In the genomic region with DNA sequence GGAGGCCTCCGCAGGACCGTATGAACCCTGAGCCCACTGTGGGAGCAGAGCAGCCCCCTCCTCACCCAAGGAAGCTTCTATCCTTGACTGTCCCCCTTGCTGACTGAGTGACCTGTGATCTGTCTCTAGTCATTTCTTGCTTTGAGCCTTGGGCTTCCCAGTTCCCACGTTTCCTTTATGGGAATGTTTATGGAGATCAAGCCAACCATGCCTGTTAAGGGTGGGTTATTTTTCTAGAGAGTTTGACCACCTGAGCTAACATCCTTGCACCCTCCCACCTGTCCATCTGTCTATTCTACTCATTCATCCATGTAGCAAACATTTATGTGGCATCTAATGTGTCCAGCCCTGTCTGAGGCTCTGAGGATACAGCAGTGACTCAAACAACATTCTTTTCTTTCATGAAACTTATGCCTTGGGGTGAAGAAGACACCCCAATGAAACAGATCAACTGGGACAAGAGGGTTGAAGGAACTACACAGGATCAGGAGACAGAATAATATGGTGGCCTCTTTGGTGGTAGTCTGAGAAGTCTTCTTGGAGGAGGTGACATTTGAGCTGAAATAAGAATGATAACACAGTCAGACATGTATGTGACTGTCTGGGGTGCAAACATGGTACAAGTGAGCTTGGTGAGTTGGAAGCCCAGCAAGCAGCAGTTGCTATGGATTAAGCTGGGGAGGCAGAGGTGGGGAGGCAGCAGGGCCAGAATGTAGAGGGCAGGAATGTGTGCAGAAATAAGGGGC, we compare ENCODE assay signal across 2 cellular contexts.
TF ChIP-seq lines count a peak whose summit lies in the region.

No MANE protein-coding gene starts in this region.

TF ChIP-seq in SK-N-SH, 30 proteins besides CTCF, POLR2A, EP300 and RAD21 (continued from another document):
- TF ChIP-seq, protein P1, sequence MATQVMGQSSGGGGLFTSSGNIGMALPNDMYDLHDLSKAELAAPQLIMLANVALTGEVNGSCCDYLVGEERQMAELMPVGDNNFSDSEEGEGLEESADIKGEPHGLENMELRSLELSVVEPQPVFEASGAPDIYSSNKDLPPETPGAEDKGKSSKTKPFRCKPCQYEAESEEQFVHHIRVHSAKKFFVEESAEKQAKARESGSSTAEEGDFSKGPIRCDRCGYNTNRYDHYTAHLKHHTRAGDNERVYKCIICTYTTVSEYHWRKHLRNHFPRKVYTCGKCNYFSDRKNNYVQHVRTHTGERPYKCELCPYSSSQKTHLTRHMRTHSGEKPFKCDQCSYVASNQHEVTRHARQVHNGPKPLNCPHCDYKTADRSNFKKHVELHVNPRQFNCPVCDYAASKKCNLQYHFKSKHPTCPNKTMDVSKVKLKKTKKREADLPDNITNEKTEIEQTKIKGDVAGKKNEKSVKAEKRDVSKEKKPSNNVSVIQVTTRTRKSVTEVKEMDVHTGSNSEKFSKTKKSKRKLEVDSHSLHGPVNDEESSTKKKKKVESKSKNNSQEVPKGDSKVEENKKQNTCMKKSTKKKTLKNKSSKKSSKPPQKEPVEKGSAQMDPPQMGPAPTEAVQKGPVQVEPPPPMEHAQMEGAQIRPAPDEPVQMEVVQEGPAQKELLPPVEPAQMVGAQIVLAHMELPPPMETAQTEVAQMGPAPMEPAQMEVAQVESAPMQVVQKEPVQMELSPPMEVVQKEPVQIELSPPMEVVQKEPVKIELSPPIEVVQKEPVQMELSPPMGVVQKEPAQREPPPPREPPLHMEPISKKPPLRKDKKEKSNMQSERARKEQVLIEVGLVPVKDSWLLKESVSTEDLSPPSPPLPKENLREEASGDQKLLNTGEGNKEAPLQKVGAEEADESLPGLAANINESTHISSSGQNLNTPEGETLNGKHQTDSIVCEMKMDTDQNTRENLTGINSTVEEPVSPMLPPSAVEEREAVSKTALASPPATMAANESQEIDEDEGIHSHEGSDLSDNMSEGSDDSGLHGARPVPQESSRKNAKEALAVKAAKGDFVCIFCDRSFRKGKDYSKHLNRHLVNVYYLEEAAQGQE (IDR thresholded peaks at IDR 0.05; ENCODE audit: low read depth, low read length): no peak
- no peak for TF ChIP-seq TAF1 (IDR thresholded peaks at IDR 0.05; ENCODE audit: borderline replicate concordance, low read depth, low read length)
- no peak for TF ChIP-seq EZH2phosphoT487 (IDR thresholded peaks at IDR 0.05; ENCODE audit: borderline replicate concordance, low read depth)
- TF ChIP-seq TEAD4 (IDR thresholded peaks at IDR 0.05; ENCODE audit: borderline replicate concordance, insufficient read depth): no peak
- no peak for TF ChIP-seq FOSL2 (IDR thresholded peaks at IDR 0.05; ENCODE audit: borderline replicate concordance, low read depth)
- TF ChIP-seq RXRA (IDR thresholded peaks at IDR 0.05; ENCODE audit: borderline replicate concordance, low read depth): no peak
- no peak for TF ChIP-seq MEF2A (IDR thresholded peaks at IDR 0.05; ENCODE audit: borderline replicate concordance, low read depth)
- TF ChIP-seq, protein P2, sequence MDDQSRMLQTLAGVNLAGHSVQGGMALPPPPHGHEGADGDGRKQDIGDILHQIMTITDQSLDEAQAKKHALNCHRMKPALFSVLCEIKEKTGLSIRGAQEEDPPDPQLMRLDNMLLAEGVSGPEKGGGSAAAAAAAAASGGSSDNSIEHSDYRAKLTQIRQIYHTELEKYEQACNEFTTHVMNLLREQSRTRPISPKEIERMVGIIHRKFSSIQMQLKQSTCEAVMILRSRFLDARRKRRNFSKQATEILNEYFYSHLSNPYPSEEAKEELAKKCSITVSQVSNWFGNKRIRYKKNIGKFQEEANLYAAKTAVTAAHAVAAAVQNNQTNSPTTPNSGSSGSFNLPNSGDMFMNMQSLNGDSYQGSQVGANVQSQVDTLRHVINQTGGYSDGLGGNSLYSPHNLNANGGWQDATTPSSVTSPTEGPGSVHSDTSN (IDR thresholded peaks at IDR 0.05): no peak
- TF ChIP-seq RCOR1 (IDR thresholded peaks at IDR 0.05; ENCODE audit: low read length): no peak
- TF ChIP-seq, protein P3, sequence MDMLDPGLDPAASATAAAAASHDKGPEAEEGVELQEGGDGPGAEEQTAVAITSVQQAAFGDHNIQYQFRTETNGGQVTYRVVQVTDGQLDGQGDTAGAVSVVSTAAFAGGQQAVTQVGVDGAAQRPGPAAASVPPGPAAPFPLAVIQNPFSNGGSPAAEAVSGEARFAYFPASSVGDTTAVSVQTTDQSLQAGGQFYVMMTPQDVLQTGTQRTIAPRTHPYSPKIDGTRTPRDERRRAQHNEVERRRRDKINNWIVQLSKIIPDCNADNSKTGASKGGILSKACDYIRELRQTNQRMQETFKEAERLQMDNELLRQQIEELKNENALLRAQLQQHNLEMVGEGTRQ (IDR thresholded peaks at IDR 0.05; ENCODE audit: borderline replicate concordance, low read depth, low read length): no peak
- no peak for TF ChIP-seq NFIC (IDR thresholded peaks at IDR 0.05; ENCODE audit: borderline replicate concordance)
- no peak for TF ChIP-seq RFX5 (IDR thresholded peaks at IDR 0.05; ENCODE audit: low read length)
- TF ChIP-seq GATA2 (CRISPR knock-in tag; IDR thresholded peaks at IDR 0.05): no peak

TF ChIP-seq in WTC11, 78 proteins besides CTCF, POLR2A, EP300 and RAD21 (continued from another document):
- TF ChIP-seq, protein P4, sequence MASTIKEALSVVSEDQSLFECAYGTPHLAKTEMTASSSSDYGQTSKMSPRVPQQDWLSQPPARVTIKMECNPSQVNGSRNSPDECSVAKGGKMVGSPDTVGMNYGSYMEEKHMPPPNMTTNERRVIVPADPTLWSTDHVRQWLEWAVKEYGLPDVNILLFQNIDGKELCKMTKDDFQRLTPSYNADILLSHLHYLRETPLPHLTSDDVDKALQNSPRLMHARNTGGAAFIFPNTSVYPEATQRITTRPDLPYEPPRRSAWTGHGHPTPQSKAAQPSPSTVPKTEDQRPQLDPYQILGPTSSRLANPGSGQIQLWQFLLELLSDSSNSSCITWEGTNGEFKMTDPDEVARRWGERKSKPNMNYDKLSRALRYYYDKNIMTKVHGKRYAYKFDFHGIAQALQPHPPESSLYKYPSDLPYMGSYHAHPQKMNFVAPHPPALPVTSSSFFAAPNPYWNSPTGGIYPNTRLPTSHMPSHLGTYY (CRISPR knock-in tag; IDR thresholded peaks at IDR 0.05): no peak
- TF ChIP-seq ZBTB21 (CRISPR knock-in tag; IDR thresholded peaks at IDR 0.05; ENCODE audit: borderline replicate concordance): no peak
- TF ChIP-seq, protein P5, sequence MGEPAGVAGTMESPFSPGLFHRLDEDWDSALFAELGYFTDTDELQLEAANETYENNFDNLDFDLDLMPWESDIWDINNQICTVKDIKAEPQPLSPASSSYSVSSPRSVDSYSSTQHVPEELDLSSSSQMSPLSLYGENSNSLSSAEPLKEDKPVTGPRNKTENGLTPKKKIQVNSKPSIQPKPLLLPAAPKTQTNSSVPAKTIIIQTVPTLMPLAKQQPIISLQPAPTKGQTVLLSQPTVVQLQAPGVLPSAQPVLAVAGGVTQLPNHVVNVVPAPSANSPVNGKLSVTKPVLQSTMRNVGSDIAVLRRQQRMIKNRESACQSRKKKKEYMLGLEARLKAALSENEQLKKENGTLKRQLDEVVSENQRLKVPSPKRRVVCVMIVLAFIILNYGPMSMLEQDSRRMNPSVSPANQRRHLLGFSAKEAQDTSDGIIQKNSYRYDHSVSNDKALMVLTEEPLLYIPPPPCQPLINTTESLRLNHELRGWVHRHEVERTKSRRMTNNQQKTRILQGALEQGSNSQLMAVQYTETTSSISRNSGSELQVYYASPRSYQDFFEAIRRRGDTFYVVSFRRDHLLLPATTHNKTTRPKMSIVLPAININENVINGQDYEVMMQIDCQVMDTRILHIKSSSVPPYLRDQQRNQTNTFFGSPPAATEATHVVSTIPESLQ (CRISPR knock-in tag; IDR thresholded peaks at IDR 0.05): no peak
- TF ChIP-seq, protein P6, sequence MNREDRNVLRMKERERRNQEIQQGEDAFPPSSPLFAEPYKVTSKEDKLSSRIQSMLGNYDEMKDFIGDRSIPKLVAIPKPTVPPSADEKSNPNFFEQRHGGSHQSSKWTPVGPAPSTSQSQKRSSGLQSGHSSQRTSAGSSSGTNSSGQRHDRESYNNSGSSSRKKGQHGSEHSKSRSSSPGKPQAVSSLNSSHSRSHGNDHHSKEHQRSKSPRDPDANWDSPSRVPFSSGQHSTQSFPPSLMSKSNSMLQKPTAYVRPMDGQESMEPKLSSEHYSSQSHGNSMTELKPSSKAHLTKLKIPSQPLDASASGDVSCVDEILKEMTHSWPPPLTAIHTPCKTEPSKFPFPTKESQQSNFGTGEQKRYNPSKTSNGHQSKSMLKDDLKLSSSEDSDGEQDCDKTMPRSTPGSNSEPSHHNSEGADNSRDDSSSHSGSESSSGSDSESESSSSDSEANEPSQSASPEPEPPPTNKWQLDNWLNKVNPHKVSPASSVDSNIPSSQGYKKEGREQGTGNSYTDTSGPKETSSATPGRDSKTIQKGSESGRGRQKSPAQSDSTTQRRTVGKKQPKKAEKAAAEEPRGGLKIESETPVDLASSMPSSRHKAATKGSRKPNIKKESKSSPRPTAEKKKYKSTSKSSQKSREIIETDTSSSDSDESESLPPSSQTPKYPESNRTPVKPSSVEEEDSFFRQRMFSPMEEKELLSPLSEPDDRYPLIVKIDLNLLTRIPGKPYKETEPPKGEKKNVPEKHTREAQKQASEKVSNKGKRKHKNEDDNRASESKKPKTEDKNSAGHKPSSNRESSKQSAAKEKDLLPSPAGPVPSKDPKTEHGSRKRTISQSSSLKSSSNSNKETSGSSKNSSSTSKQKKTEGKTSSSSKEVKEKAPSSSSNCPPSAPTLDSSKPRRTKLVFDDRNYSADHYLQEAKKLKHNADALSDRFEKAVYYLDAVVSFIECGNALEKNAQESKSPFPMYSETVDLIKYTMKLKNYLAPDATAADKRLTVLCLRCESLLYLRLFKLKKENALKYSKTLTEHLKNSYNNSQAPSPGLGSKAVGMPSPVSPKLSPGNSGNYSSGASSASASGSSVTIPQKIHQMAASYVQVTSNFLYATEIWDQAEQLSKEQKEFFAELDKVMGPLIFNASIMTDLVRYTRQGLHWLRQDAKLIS (CRISPR knock-in tag; IDR thresholded peaks at IDR 0.05; ENCODE audit: borderline replicate concordance): no peak
- TF ChIP-seq GRHL2 (CRISPR knock-in tag; IDR thresholded peaks at IDR 0.05; ENCODE audit: insufficient replicate concordance, severe bottlenecking): no peak
- TF ChIP-seq NFE2L1 (CRISPR knock-in tag; IDR thresholded peaks at IDR 0.05): no peak
- TF ChIP-seq, protein P7, sequence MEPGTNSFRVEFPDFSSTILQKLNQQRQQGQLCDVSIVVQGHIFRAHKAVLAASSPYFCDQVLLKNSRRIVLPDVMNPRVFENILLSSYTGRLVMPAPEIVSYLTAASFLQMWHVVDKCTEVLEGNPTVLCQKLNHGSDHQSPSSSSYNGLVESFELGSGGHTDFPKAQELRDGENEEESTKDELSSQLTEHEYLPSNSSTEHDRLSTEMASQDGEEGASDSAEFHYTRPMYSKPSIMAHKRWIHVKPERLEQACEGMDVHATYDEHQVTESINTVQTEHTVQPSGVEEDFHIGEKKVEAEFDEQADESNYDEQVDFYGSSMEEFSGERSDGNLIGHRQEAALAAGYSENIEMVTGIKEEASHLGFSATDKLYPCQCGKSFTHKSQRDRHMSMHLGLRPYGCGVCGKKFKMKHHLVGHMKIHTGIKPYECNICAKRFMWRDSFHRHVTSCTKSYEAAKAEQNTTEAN (CRISPR knock-in tag; IDR thresholded peaks at IDR 0.05): no peak
- TF ChIP-seq, protein P8, sequence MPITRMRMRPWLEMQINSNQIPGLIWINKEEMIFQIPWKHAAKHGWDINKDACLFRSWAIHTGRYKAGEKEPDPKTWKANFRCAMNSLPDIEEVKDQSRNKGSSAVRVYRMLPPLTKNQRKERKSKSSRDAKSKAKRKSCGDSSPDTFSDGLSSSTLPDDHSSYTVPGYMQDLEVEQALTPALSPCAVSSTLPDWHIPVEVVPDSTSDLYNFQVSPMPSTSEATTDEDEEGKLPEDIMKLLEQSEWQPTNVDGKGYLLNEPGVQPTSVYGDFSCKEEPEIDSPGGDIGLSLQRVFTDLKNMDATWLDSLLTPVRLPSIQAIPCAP (CRISPR knock-in tag; IDR thresholded peaks at IDR 0.05): no peak
- TF ChIP-seq, protein P9, sequence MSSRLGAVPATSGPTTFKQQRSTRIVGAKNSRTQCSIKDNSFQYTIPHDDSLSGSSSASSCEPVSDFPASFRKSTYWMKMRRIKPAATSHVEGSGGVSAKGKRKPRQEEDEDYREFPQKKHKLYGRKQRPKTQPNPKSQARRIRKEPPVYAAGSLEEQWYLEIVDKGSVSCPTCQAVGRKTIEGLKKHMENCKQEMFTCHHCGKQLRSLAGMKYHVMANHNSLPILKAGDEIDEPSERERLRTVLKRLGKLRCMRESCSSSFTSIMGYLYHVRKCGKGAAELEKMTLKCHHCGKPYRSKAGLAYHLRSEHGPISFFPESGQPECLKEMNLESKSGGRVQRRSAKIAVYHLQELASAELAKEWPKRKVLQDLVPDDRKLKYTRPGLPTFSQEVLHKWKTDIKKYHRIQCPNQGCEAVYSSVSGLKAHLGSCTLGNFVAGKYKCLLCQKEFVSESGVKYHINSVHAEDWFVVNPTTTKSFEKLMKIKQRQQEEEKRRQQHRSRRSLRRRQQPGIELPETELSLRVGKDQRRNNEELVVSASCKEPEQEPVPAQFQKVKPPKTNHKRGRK (CRISPR knock-in tag; IDR thresholded peaks at IDR 0.05; ENCODE audit: borderline replicate concordance): no peak
- no peak for TF ChIP-seq FOXJ3 (CRISPR knock-in tag; IDR thresholded peaks at IDR 0.05; ENCODE audit: borderline replicate concordance)
TF ChIP-seq in WTC11: peak in this region for 0.
